ENCODE assay signal across 8 cellular contexts in genomic region chr10:73110345-73110849, GRCh38. TPM values are rescaled to one million over a fixed set of nuclear protein-coding genes. Genes with fewer than 3 reads are reported as not detected.
DNase-seq lines count a peak whose midpoint lies in the region; ATAC-seq, FAIRE-seq and TF ChIP-seq lines count a peak whose summit lies in the region.

NUDT13 (plus strand) TSS chr10:73110455; CDS start chr10:73114366, 3,911 bp downstream.

- H3K9ac ChIP-seq in SU-DHL-6 (ENCODE audit: low read length) (peak within 1 kb of the TSS; percentile 56), astrocyte (ENCODE audit: low read length) (peak within 1 kb of the TSS; percentile 87)

- peak; percentile 61 for ATAC-seq in GM18520 (IDR thresholded peaks at IDR 0.05; ENCODE audit: unreplicated experiment)
- ATAC-seq in pancreas, result peak; percentile 98 to 100 (median 99)
- no peak for ATAC-seq in HG02973 (IDR thresholded peaks at IDR 0.05; ENCODE audit: unreplicated experiment)

- no peaks in the 10 kb centered on the region; the same call in 1 of the 2 replicates for H3K36me3 ChIP-seq in SU-DHL-6 (ENCODE audit: low read length)
- H3K36me3 ChIP-seq in astrocyte (ENCODE audit: insufficient read depth, low read length), result no peaks in the 10 kb centered on the region
- peaks cover 11% of the 10 kb centered on the region for H3K36me3 ChIP-seq in left ventricle myocardium inferior
- no peaks in the 10 kb centered on the region for H3K36me3 ChIP-seq in pancreas

- no peaks in the 10 kb centered on the region for H3K9me2 ChIP-seq in SU-DHL-6 (replicated peaks; ENCODE audit: insufficient read depth, low read length)

- peaks cover 17% of the 10 kb centered on the region for H3F3A ChIP-seq in SU-DHL-6 (ENCODE audit: insufficient read depth)

- no peaks in the 10 kb centered on the region for H3K9me3 ChIP-seq in SU-DHL-6 (ENCODE audit: insufficient read depth, low read length)
- H3K9me3 ChIP-seq in astrocyte (ENCODE audit: insufficient read depth, low read depth, low read length), result no peaks in the 10 kb centered on the region
- no peaks in the 10 kb centered on the region for H3K9me3 ChIP-seq in left ventricle myocardium inferior (replicated peaks)
- no peaks in the 10 kb centered on the region for H3K9me3 ChIP-seq in pancreas

- H3K27ac Mint-ChIP-seq in astrocyte (ENCODE audit: unreplicated experiment), result peak within 1 kb of the TSS; percentile 97

- peak within 1 kb of the TSS; percentile 91 for H3K4me3 Mint-ChIP-seq in astrocyte (ENCODE audit: unreplicated experiment)

- H3K4me3 ChIP-seq in HL-60 (replicated peaks; ENCODE audit: insufficient read depth, low read length) (peak within 1 kb of the TSS; percentile 48), SU-DHL-6 (ENCODE audit: insufficient read depth, low read length, poor library complexity, severe bottlenecking) (peak within 1 kb of the TSS; percentile 55), astrocyte (ENCODE audit: insufficient read depth, low read depth, low read length) (peak within 1 kb of the TSS; percentile 79), left ventricle myocardium inferior (peak within 1 kb of the TSS; percentile 73), pancreas (peak within 1 kb of the TSS; percentile 20 to 52 (median 36))

- TF ChIP-seq CTCF in HL-60 (IDR thresholded peaks at IDR 0.05; ENCODE audit: insufficient read depth, low read length) (no peak), SU-DHL-6 (IDR thresholded peaks at IDR 0.05; ENCODE audit: insufficient read depth, low read length, poor library complexity, severe bottlenecking) (no peak), astrocyte (IDR thresholded peaks at IDR 0.05; ENCODE audit: insufficient read depth, low read depth, low read length) (no peak), left ventricle myocardium inferior (IDR thresholded peaks at IDR 0.05; ENCODE audit: borderline replicate concordance) (no peak), pancreas (IDR thresholded peaks at IDR 0.05) (no peak)

- H4K20me1 ChIP-seq in SU-DHL-6 (ENCODE audit: low read depth, low read length), result no peaks in the 10 kb centered on the region
- no peaks in the 10 kb centered on the region for H4K20me1 ChIP-seq in astrocyte (ENCODE audit: insufficient read depth, low read length)

- H3K4me1 ChIP-seq in astrocyte (ENCODE audit: insufficient read depth, low read length) (peaks cover 7% of the 10 kb centered on the region), left ventricle myocardium inferior (peaks cover 39% of the 10 kb centered on the region), pancreas (no peaks in the 10 kb centered on the region)

- intact Hi-C loops in left ventricle myocardium inferior (cut with micrococcal nuclease), result no loop called here
- intact Hi-C loops in pancreas (cut with DNase I), result no loop called here

- DNase-seq in HL-60 (ENCODE audit: low read depth in 1 of 2, low spot score in 1 of 2), result peak; percentile 44 to 91
- peak; percentile 66 for DNase-seq in astrocyte (ENCODE audit: low read depth)
- DNase-seq in left ventricle myocardium inferior, result peak; percentile 54
- DNase-seq in pancreas, result peak in 3 of 6 donors; percentile 74 to 78 (median 76)
- no peak for DNase-seq in NCI-H187 treated with DMSO at 0.1 percent for 48 hours (lab: John Stamatoyannopoulos, UW)

- H3K27ac ChIP-seq in HL-60 (replicated peaks) (peak within 1 kb of the TSS; percentile 68), SU-DHL-6 (ENCODE audit: low read depth, low read length) (peak within 1 kb of the TSS; percentile 64), astrocyte (ENCODE audit: low read depth, low read length) (peak within 1 kb of the TSS; percentile 91), left ventricle myocardium inferior (replicated peaks) (peak within 1 kb of the TSS; percentile 96), pancreas (peak within 1 kb of the TSS; percentile 39 to 83 (median 61))

- H2AFZ ChIP-seq in SU-DHL-6 (ENCODE audit: low read depth, low read length, severe bottlenecking), result peak within 1 kb of the TSS; percentile 44
- H2AFZ ChIP-seq in astrocyte (ENCODE audit: low read depth, low read length), result peak within 1 kb of the TSS; percentile 63

- peaks cover 5% of the 10 kb centered on the region for H3K4me1 Mint-ChIP-seq in astrocyte (ENCODE audit: low read depth, unreplicated experiment)

- no peaks in the 10 kb centered on the region for H3K27me3 Mint-ChIP-seq in astrocyte (ENCODE audit: low read depth, unreplicated experiment)

- peaks cover 3% of the 10 kb centered on the region for H3K9me3 Mint-ChIP-seq in astrocyte (ENCODE audit: unreplicated experiment)

- H3K79me2 ChIP-seq in SU-DHL-6 (ENCODE audit: insufficient read depth, low read length) (no peaks in the 10 kb centered on the region; the same call in 1 of the 2 replicates), astrocyte (ENCODE audit: insufficient read depth, low read length) (no peaks in the 10 kb centered on the region)

- no peaks in the 10 kb centered on the region for H3K27me3 ChIP-seq in HL-60 (ENCODE audit: insufficient read depth, poor library complexity, severe bottlenecking)
- no peaks in the 10 kb centered on the region for H3K27me3 ChIP-seq in SU-DHL-6 (ENCODE audit: low read length)
- no peaks in the 10 kb centered on the region for H3K27me3 ChIP-seq in astrocyte (ENCODE audit: insufficient read depth, low read length)
- H3K27me3 ChIP-seq in left ventricle myocardium inferior (ENCODE audit: low read depth), result no peaks in the 10 kb centered on the region
- no peaks in the 10 kb centered on the region for H3K27me3 ChIP-seq in pancreas

- FAIRE-seq in astrocyte (lab: Jason Lieb, UNC) (peak; percentile 86), pancreas (lab: Jason Lieb, UNC) (peak; percentile 78)

- H3K4me2 ChIP-seq in SU-DHL-6 (ENCODE audit: low read depth, low read length, poor library complexity, severe bottlenecking) (peak within 1 kb of the TSS; percentile 69), astrocyte (ENCODE audit: low read length) (peak within 1 kb of the TSS; percentile 91)

- 0 to 1% methylated on average over 5 of the region's 5 CpGs for WGBS in pancreas, 2 donors

- peaks cover 8% of the 10 kb centered on the region for H3K36me3 Mint-ChIP-seq in astrocyte (ENCODE audit: low read depth, unreplicated experiment)

RNA-seq across cellular contexts. Expression of gene NUDT13, which starts in this region (rescaled TPM):
- total RNA-seq in astrocyte, result 2.2 and 2.4 TPM in 2 replicates
- 5.6 TPM for total RNA-seq in left ventricle myocardium inferior
- 1 to 10 TPM in 5 of 6 donors, under 1 TPM in 1; 0.95 to 1.8 (median 1.2) TPM for total RNA-seq in pancreas
- 1 to 10 TPM; 1.8 to 2.4 TPM for polyA plus RNA-seq in pancreas
